25 cellular contexts compared by ENCODE assay signal in genomic region chr12:118319627-118320026, GRCh38.
"Had no signal": no experiment of that assay in that cellular context is flagged by ENCODE, and none has a peak within 500 bp of the region (broad histone marks: within the 10 kb centered on the region; RNA-seq: fewer than 3 reads in every experiment).

No MANE protein-coding gene starts in this region.

- FAIRE-seq: bronchial epithelial cell had no signal

- H3K36me3 ChIP-seq: ascending aorta, SJCRH30 had no signal

- H3K4me3 ChIP-seq: ascending aorta, body of pancreas, SJCRH30 had no signal

- ATAC-seq: activated CD4-positive, CD25-positive, alpha-beta regulatory T cell treated with anti-CD3 and anti-CD28 coated beads, Interleukin-2, amount 50 U/mL, for 24 hours; activated CD8-positive, alpha-beta T cell treated with anti-CD3 and anti-CD28 coated beads, Interleukin-2, amount 10 ng/mL, durations not matched to agents 7 days and 5 days; activated naive CD4-positive, alpha-beta T cell treated with anti-CD3 and anti-CD28 coated beads, Interleukin-2, amount 50 U/mL, for 72 hours; activated naive CD8-positive, alpha-beta T cell treated with anti-CD3 and anti-CD28 coated beads, Interleukin-2, amount 50 U/mL, for 24 hours; body of pancreas; Panc1; Right ventricle myocardium inferior had no signal

- H3K27me3 ChIP-seq: ascending aorta, body of pancreas, SJCRH30 had no signal

- H3K9me3 ChIP-seq: ascending aorta, body of pancreas, SJCRH30 had no signal

- H3K27ac ChIP-seq: ascending aorta, body of pancreas, SJCRH30 had no signal

- DNase-seq: activated CD4-positive, alpha-beta T cell treated with anti-CD3 and anti-CD28 coated beads for 4 hours; activated CD8-positive, alpha-beta memory T cell treated with anti-CD3 and anti-CD28 coated beads, Interleukin-2, amount 50 U/mL, for 48 hours; activated CD8-positive, alpha-beta T cell treated with anti-CD3 and anti-CD28 coated beads, Interleukin-2, amount 10 ng/mL, durations not matched to agents 7 days and 5 days; activated naive CD8-positive, alpha-beta T cell treated with anti-CD3 and anti-CD28 coated beads, Interleukin-2, amount 50 U/mL, for 24 hours; activated T-cell treated with anti-CD3 and anti-CD28 coated beads, Interleukin-2, amount 50 U/mL, for 1 hour; amniotic stem cell; body of pancreas; central memory CD4-positive, alpha-beta T cell; Karpas-422; NCI-H1105; NCI-H1436; NCI-H1694 treated with DMSO at 0.1 percent for 48 hours; NCI-H2029 treated with DMSO at 0.1 percent for 48 hours; NCI-H345; NCI-H510A; NCI-H526 treated with DMSO at 0.1 percent for 48 hours; NCI-H82; RPMI8226; SJCRH30 had no signal

- H3K4me1 ChIP-seq: ascending aorta, SJCRH30 had no signal
